1 cellular context compared by ENCODE assay signal in the genomic region with DNA sequence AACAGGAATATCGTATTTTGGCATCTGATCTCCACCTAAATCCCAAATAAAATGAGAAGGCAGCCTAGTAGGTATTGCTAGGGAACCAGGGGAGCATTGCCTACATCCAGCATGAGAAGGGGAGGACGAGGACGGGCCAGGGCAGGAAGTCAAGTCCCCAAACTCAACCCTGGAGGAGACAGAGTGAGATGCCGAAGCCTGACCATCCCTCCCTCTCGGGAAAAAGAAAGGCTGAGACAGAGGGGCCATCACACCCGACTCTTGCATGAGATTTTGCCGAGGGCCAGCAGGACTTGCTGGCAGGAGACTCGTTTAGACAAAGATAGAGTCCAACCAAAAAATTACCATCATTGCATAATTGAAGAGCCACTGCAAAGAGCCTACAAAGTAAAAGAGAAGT.
TF ChIP-seq lines count a peak whose summit lies in the region.

No MANE protein-coding gene starts in this region.

TF ChIP-seq in GM12878, 131 proteins besides CTCF, POLR2A, EP300 and RAD21 (continued from another document):
- TF ChIP-seq NFXL1 (IDR thresholded peaks at IDR 0.05; ENCODE audit: borderline replicate concordance) = no peak
- no peak for TF ChIP-seq SREBF2 (IDR thresholded peaks at IDR 0.05; ENCODE audit: low read length)
